In the genomic region with DNA sequence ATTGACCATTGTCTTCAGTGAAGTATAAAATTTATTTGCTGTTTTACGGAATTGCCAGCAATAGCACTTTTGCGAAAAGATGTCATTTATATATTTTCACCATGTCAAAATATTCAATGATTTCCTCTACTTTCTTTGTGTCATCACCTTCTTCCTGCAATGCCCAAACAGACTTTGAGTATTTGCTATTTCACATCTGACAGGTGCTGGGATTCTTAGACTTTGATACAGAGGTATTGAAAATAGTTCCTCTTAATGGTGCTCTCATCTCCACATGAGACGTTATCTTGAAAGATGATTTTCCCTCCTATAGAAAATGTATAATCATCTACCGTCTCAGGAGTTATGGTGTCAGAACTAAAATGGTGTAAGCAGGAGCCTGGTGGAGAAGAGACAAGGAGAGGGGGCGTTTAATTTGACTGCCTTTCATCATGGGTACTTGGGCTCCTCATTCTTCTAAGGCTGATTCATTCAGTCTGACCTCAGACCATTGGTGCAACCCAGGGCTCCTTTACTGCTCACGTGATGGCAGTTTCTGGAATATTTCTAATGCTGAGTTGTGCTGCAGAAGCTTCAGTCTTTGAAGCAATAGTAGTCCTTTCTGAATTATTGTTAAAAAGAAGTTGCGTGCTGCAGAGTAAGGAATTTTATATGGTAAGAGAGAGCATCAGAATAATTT, we compare ENCODE assay signal across 21 cellular contexts.
DNase-seq lines count a peak whose midpoint lies in the region; ATAC-seq and TF ChIP-seq lines count a peak whose summit lies in the region.
"Had no signal": no experiment of that assay in that cellular context is flagged by ENCODE, and none has a peak within 500 bp of the region (broad histone marks: within the 10 kb centered on the region; RNA-seq: fewer than 3 reads in every experiment).

No MANE protein-coding gene starts in this region.

- no peak overlapping the region for H3K4me3 ChIP-seq in fibroblast of mammary gland (ENCODE audit: control insufficient read depth, low read depth, low read length)
- H3K4me3 ChIP-seq: SJSA1 had no signal

- peak; percentile 40 for DNase-seq in EH (ENCODE audit: low read depth)
- DNase-seq in LHCN-M2 (ENCODE audit: low read depth), result peak; percentile 31
- peak; percentile 58 for DNase-seq in fibroblast of mammary gland (ENCODE audit: low read depth)
- peak; percentile 57 for DNase-seq in renal cortical epithelial cell (ENCODE audit: low read depth)
- DNase-seq in DMS53 treated with DMSO at 0.1 percent for 48 hours (lab: John Stamatoyannopoulos, UW; ENCODE audit: unreplicated experiment), result no peak
- DNase-seq in activated gamma-delta T cell treated with Interleukin-2 at 50 U/mL for 16 hours, result no peak
- DNase-seq: BE2C; CD4-positive, alpha-beta T cell; COR-L47; DMS 273 treated with DMSO at 0.1 percent for 48 hours; GF-D8; MV-4-11; NCI-H1105 treated with DMSO at 0.1 percent for 48 hours; NCI-H2029 treated with DMSO at 0.1 percent for 48 hours; NCI-H2171; NCI-H446 treated with DMSO at 0.1 percent for 48 hours; NCI-H526 treated with DMSO at 0.1 percent for 48 hours; OCI-M1 had no signal

- no peak for TF ChIP-seq CTCF in fibroblast of mammary gland (conservative IDR thresholded peaks at IDR 0.05; ENCODE audit: control insufficient read depth, insufficient read depth, low read depth, low read length)

- ATAC-seq in GM19452 (IDR thresholded peaks at IDR 0.05; ENCODE audit: unreplicated experiment), result no peak
- ATAC-seq: Right ventricle myocardium inferior had no signal

Comparison
In these comparisons a context has a peak if more than half of its experiments do, and no peak if none do; other contexts are left out.
1. DNase-seq: peak in EH (single experiment), LHCN-M2 (single experiment), fibroblast of mammary gland (single experiment) and renal cortical epithelial cell (single experiment); none in DMS53 treated with DMSO at 0.1 percent for 48 hours (single experiment) and activated gamma-delta T cell treated with Interleukin-2 at 50 U/mL for 16 hours (single experiment).